22 cellular contexts compared by ENCODE assay signal in genomic region chr11:68666854-68667253, GRCh38. TPM values are rescaled to one million over a fixed set of nuclear protein-coding genes. Genes with fewer than 3 reads are reported as not detected.
"Had no signal": no experiment of that assay in that cellular context is flagged by ENCODE, and none has a peak within 500 bp of the region (broad histone marks: within the 10 kb centered on the region; RNA-seq: fewer than 3 reads in every experiment).

No MANE protein-coding gene starts in this region.

- H3K9me3 ChIP-seq: gastrocnemius medialis, lower lobe of right lung, suprapubic skin, upper lobe of left lung had no signal

- H3K27ac ChIP-seq: brain microvascular endothelial cell, gastrocnemius medialis, lower lobe of right lung, suprapubic skin, upper lobe of left lung had no signal

- H3K27ac Mint-ChIP-seq: activated naive CD4-positive, alpha-beta T cell treated with anti-CD3 and anti-CD28 coated beads, Interleukin-2, amount 10 ng/mL, durations not matched to agents 7 days and 5 days; activated naive CD8-positive, alpha-beta T cell treated with anti-CD3 and anti-CD28 coated beads, Interleukin-2, amount 50 U/mL, for 24 hours; naive thymus-derived CD8-positive, alpha-beta T cell; stimulated activated naive CD8-positive, alpha-beta T cell treated with anti-CD3 and anti-CD28 coated beads, Interleukin-15, Interleukin-2, amounts not matched to agents 100 ng/mL and 50 ng/mL, for 24 hours had no signal

- H3K4me1 ChIP-seq: gastrocnemius medialis, lower lobe of right lung, suprapubic skin, upper lobe of left lung had no signal

- H3K4me3 ChIP-seq: gastrocnemius medialis, lower lobe of right lung, suprapubic skin, upper lobe of left lung had no signal

- DNase-seq: activated CD4-positive, alpha-beta T cell treated with anti-CD3 and anti-CD28 coated beads, Interleukin-2, amount 50 U/mL, for 1 hour; activated CD8-positive, alpha-beta memory T cell treated with anti-CD3 and anti-CD28 coated beads, Interleukin-2, amount 50 U/mL, for 4 hours; activated naive CD4-positive, alpha-beta T cell treated with anti-CD3 and anti-CD28 coated beads, Interleukin-2, amount 10 ng/mL, durations not matched to agents 7 days and 5 days; activated naive CD8-positive, alpha-beta T cell treated with anti-CD3 and anti-CD28 coated beads, Interleukin-2, amount 50 U/mL, for 24 hours; activated T-cell treated with anti-CD3 and anti-CD28 coated beads, Interleukin-2, amount 50 U/mL, for 4 hours; anterior cingulate cortex; brain microvascular endothelial cell; cortex of kidney; gastrocnemius medialis; hippocampal formation; lower lobe of right lung; stimulated activated CD4-positive, alpha-beta T cell treated with anti-CD3 and anti-CD28 coated beads, Interleukin-2, amount 100 ng/mL, for 24 hours; T-helper 1 cell; T1000; upper lobe of left lung had no signal

- H3K4me1 Mint-ChIP-seq: activated naive CD4-positive, alpha-beta T cell treated with anti-CD3 and anti-CD28 coated beads, Interleukin-2, amount 10 ng/mL, durations not matched to agents 7 days and 5 days; activated naive CD8-positive, alpha-beta T cell treated with anti-CD3 and anti-CD28 coated beads, Interleukin-2, amount 50 U/mL, for 24 hours; central memory CD8-positive, alpha-beta T cell; naive thymus-derived CD8-positive, alpha-beta T cell had no signal

- H3K4me3 Mint-ChIP-seq: activated naive CD4-positive, alpha-beta T cell treated with anti-CD3 and anti-CD28 coated beads, Interleukin-2, amount 10 ng/mL, durations not matched to agents 7 days and 5 days; activated naive CD8-positive, alpha-beta T cell treated with anti-CD3 and anti-CD28 coated beads, Interleukin-2, amount 50 U/mL, for 24 hours; activated T-cell treated with anti-CD3 and anti-CD28 coated beads, Interleukin-2, amount 50 U/mL, for 4 hours; central memory CD8-positive, alpha-beta T cell; naive thymus-derived CD8-positive, alpha-beta T cell; stimulated activated naive CD8-positive, alpha-beta T cell treated with anti-CD3 and anti-CD28 coated beads, Interleukin-15, Interleukin-2, amounts not matched to agents 100 ng/mL and 50 ng/mL, for 24 hours had no signal

- H3K36me3 ChIP-seq: brain microvascular endothelial cell, gastrocnemius medialis, lower lobe of right lung, suprapubic skin, upper lobe of left lung had no signal

- H3K36me3 Mint-ChIP-seq: activated naive CD4-positive, alpha-beta T cell treated with anti-CD3 and anti-CD28 coated beads, Interleukin-2, amount 10 ng/mL, durations not matched to agents 7 days and 5 days; naive thymus-derived CD8-positive, alpha-beta T cell had no signal

- H3K27me3 Mint-ChIP-seq: activated naive CD8-positive, alpha-beta T cell treated with anti-CD3 and anti-CD28 coated beads, Interleukin-2, amount 50 U/mL, for 24 hours; stimulated activated naive CD8-positive, alpha-beta T cell treated with anti-CD3 and anti-CD28 coated beads, Interleukin-15, Interleukin-2, amounts not matched to agents 100 ng/mL and 50 ng/mL, for 24 hours had no signal

- H3K27me3 ChIP-seq: upper lobe of left lung had no signal

- ATAC-seq: activated CD4-positive, CD25-positive, alpha-beta regulatory T cell treated with anti-CD3 and anti-CD28 coated beads, Interleukin-2, amount 50 U/mL, for 24 hours; activated naive CD8-positive, alpha-beta T cell treated with anti-CD3 and anti-CD28 coated beads, Interleukin-2, amount 50 U/mL, for 24 hours; activated T-cell treated with anti-CD3 and anti-CD28 coated beads, Interleukin-2, amount 50 U/mL, for 4 hours; gastrocnemius medialis; left colon; lower lobe of right lung; naive thymus-derived CD8-positive, alpha-beta T cell had no signal

- H3K9me3 Mint-ChIP-seq: activated naive CD4-positive, alpha-beta T cell treated with anti-CD3 and anti-CD28 coated beads, Interleukin-2, amount 10 ng/mL, durations not matched to agents 7 days and 5 days; activated naive CD8-positive, alpha-beta T cell treated with anti-CD3 and anti-CD28 coated beads, Interleukin-2, amount 50 U/mL, for 24 hours; activated T-cell treated with anti-CD3 and anti-CD28 coated beads, Interleukin-2, amount 50 U/mL, for 4 hours; central memory CD8-positive, alpha-beta T cell; naive thymus-derived CD8-positive, alpha-beta T cell; stimulated activated naive CD8-positive, alpha-beta T cell treated with anti-CD3 and anti-CD28 coated beads, Interleukin-15, Interleukin-2, amounts not matched to agents 100 ng/mL and 50 ng/mL, for 24 hours had no signal

RNA-seq across cellular contexts. Expression of gene GAL, which starts 17.5 kb away (rescaled TPM):
- total RNA-seq: gastrocnemius medialis; lower lobe of right lung; naive thymus-derived CD8-positive, alpha-beta T cell; renal cortical epithelial cell had no signal
- polyA plus RNA-seq: naive thymus-derived CD8-positive, alpha-beta T cell had no signal
